ENCODE assay signal across 9 cellular contexts in the genomic region with DNA sequence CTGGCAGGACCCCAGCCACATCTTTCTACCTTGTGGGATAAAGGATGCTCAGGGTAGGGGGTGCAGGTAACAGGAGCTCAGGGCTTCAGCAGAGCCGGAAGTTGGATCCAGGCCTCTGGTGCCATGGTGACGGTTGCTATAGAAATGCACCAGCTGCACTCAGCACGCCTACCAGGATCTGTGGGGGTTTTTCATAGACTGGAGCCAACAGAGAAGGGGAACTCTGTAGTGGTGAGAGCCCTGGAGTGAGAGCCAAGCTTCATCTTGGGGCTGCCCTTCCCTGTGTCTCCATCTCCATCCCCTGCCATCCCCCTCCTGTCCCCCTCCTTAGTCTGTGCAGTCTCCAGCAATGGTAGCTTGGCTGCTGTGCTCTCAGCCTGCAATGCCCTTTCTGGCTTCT. TPM values are rescaled to one million over a fixed set of nuclear protein-coding genes. Genes with fewer than 3 reads are reported as not detected.
DNase-seq lines count a peak whose midpoint lies in the region; ATAC-seq, FAIRE-seq and TF ChIP-seq lines count a peak whose summit lies in the region.
"Had no signal": no experiment of that assay in that cellular context is flagged by ENCODE, and none has a peak within 500 bp of the region (broad histone marks: within the 10 kb centered on the region; RNA-seq: fewer than 3 reads in every experiment).

No MANE protein-coding gene starts in this region.

- no peaks in the 10 kb centered on the region for H3K27me3 Mint-ChIP-seq in Caco-2 (ENCODE audit: insufficient read depth, unreplicated experiment)

- no peak for TF ChIP-seq CTCF in Caco-2 (IDR thresholded peaks at IDR 0.05; ENCODE audit: insufficient read depth in 1 of 2, low read depth in 1 of 2, low read length in 1 of 2, severe bottlenecking in 1 of 2, unreplicated experiment in 1 of 2)
- TF ChIP-seq CTCF in GM12878 (IDR thresholded peaks at IDR 0.05 in 2 of 3, conservative IDR thresholded peaks at IDR 0.05 in 1 of 3; ENCODE audit: control insufficient read depth in 2 of 3, extremely low read depth in 1 of 3, insufficient read depth in 1 of 3, low read depth in 3 of 3, low read length in 3 of 3) = no peak
- no peak for TF ChIP-seq CTCF in right atrium auricular region (IDR thresholded peaks at IDR 0.05)
- no peak for TF ChIP-seq CTCF in osteoblast (IDR thresholded peaks at IDR 0.05; ENCODE audit: extremely low read depth, low read depth, low read length)

- H3K27ac ChIP-seq in GM12878 (ENCODE audit: control insufficient read depth, insufficient read depth) (no peak overlapping the region), right atrium auricular region (no peak overlapping the region), osteoblast (ENCODE audit: low read depth, low read length) (no peak overlapping the region)

- peaks cover 26% of the 10 kb centered on the region for H3K4me1 ChIP-seq in Caco-2
- peaks cover 12% of the 10 kb centered on the region for H3K4me1 ChIP-seq in GM12878 (ENCODE audit: control insufficient read depth, insufficient read depth, low read length)
- H3K4me1 ChIP-seq in right atrium auricular region = no peaks in the 10 kb centered on the region
- no peaks in the 10 kb centered on the region for H3K4me1 ChIP-seq in osteoblast (ENCODE audit: insufficient read depth, low read length)

- CTCF ChIA-PET in Caco-2 (lab: Charles Lee) = no interaction called here
- CTCF ChIA-PET in GM12878 (lab: Yijun Ruan, JAX) = interaction anchor here (0.8 to 1.8 kb wide), 5 partner anchors 12 to 28 kb away, joined by 3 to 7 read pairs (median 4); a partner anchor contains a TSS

- H3K4me3 Mint-ChIP-seq in Caco-2 (ENCODE audit: unreplicated experiment) = no peak overlapping the region

- no peak for TF ChIP-seq RAD21 in GM12878 (IDR thresholded peaks at IDR 0.05; ENCODE audit: insufficient read depth, low read depth, low read length)

- H2AFZ ChIP-seq in GM12878 (ENCODE audit: control insufficient read depth, low read depth, low read length) (no peak overlapping the region), osteoblast (ENCODE audit: low read length) (no peak overlapping the region)

- no peak overlapping the region for H3K4me3 ChIP-seq in Caco-2 (ENCODE audit: low read depth, low read length)
- no peak overlapping the region for H3K4me3 ChIP-seq in GM12878
- H3K4me3 ChIP-seq in right atrium auricular region = no peak overlapping the region
- H3K4me3 ChIP-seq in osteoblast (ENCODE audit: insufficient read depth, low read length) = no peak overlapping the region

- no peaks in the 10 kb centered on the region for H3K27me3 ChIP-seq in Caco-2 (replicated peaks; ENCODE audit: control insufficient read depth, insufficient read depth, low read length)
- H3K27me3 ChIP-seq in GM12878 (replicated peaks in 1 of 2; ENCODE audit: control insufficient read depth in 2 of 2, insufficient read depth in 2 of 2, low read length in 1 of 2) = no peaks in the 10 kb centered on the region
- no peaks in the 10 kb centered on the region for H3K27me3 ChIP-seq in right atrium auricular region
- H3K27me3 ChIP-seq in osteoblast (ENCODE audit: insufficient read depth, low read length) = no peaks in the 10 kb centered on the region

- DNase-seq in Caco-2 (no peak), NCI-H1092 (lab: John Stamatoyannopoulos, UW) (peak; percentile 75), GM12878 (ENCODE audit: low read depth, low spot score) (peak; percentile 44), renal cortical epithelial cell (ENCODE audit: low read depth) (peak; percentile 21), A172 (ENCODE audit: low spot score) (no peak), right atrium auricular region (ENCODE audit: low spot score) (no peak), osteoblast (ENCODE audit: insufficient read length, low spot score, missing footprints) (no peak)

- no TSS peak for BruUV-seq in Caco-2 (replicated peaks; lab: Mats Ljungman, UMichigan)
- no TSS peak for BruUV-seq in GM12878 (replicated peaks; lab: Mats Ljungman, UMichigan)

- POLR2A ChIA-PET in Caco-2 (lab: Charles Lee) (no interaction called here), GM12878 (lab: Charles Lee) (interaction anchor here (1.0 to 1.4 kb wide), 3 partner anchors 11 to 101 kb away, joined by 3 to 5 read pairs (median 4); no protein-coding TSS in a partner anchor)

- peaks cover 20% of the 10 kb centered on the region for H3K4me1 Mint-ChIP-seq in Caco-2 (ENCODE audit: low read depth, unreplicated experiment)

- intact Hi-C loops in Caco-2 (cut with micrococcal nuclease; ENCODE audit: unreplicated experiment) (no loop called here), GM12878 (cut with micrococcal nuclease; ENCODE audit: unreplicated experiment) (no loop called here)

- no peaks in the 10 kb centered on the region for H3K9me3 Mint-ChIP-seq in Caco-2 (ENCODE audit: unreplicated experiment)

- H3K9me3 ChIP-seq in Caco-2 (no peaks in the 10 kb centered on the region), GM12878 (replicated peaks; ENCODE audit: control insufficient read depth, insufficient read depth, low read length) (no peaks in the 10 kb centered on the region), right atrium auricular region (no peaks in the 10 kb centered on the region), osteoblast (ENCODE audit: low read depth, low read length) (no peaks in the 10 kb centered on the region)

- 0% methylated on average over 3 of the region's 3 CpGs for WGBS in GM12878 (ENCODE audit: insufficient coverage, insufficient replicate concordance, low lambda C conversion rate, missing lambda C conversion rate)

- peak overlapping the region; percentile 89 for H3K27ac Mint-ChIP-seq in Caco-2 (ENCODE audit: unreplicated experiment)

- H3K4me2 ChIP-seq in GM12878 (ENCODE audit: control insufficient read depth, insufficient read depth) (no peak overlapping the region), osteoblast (ENCODE audit: insufficient read depth, low read length) (no peak overlapping the region)

- in situ Hi-C loops in GM12878 (cut with MboI) = no loop called here

- SMC1A ChIA-PET in GM12878 (lab: Charles Lee; ENCODE audit: uncharacterized antibody, unreplicated experiment) = interaction anchor here (0.8 to 2.9 kb wide), 6 partner anchors 33 to 274 kb away, joined by 3 to 9 read pairs (median 4); no protein-coding TSS in a partner anchor

- FAIRE-seq in GM12878 (lab: Jason Lieb, UNC) = peak; percentile 65
- FAIRE-seq: keratinocyte had no signal

- H3K79me2 ChIP-seq in GM12878 (ENCODE audit: control insufficient read depth, insufficient read depth, low read length) (no peaks in the 10 kb centered on the region), osteoblast (ENCODE audit: insufficient read depth, low read length) (no peaks in the 10 kb centered on the region)

- no peak for TF ChIP-seq EP300 in GM12878 (IDR thresholded peaks at IDR 0.05; ENCODE audit: borderline replicate concordance in 1 of 2, control insufficient read depth in 1 of 2, low read depth in 2 of 2, low read length in 2 of 2)

- TF ChIP-seq POLR2A in GM12878 (IDR thresholded peaks at IDR 0.05; ENCODE audit: low read depth, low read length) = no peak

- RAD21 ChIA-PET in GM12878 (lab: Charles Lee; ENCODE audit: unreplicated experiment) = interaction anchor here (0.8 to 2.4 kb wide), 6 partner anchors 11 to 241 kb away, joined by 3 to 11 read pairs (median 4); a partner anchor contains a TSS

- no peaks in the 10 kb centered on the region for H4K20me1 ChIP-seq in GM12878 (ENCODE audit: control insufficient read depth, insufficient read depth)
- H4K20me1 ChIP-seq in osteoblast (ENCODE audit: insufficient read depth, low read length) = no peaks in the 10 kb centered on the region

- no peak overlapping the region for H3K9ac ChIP-seq in GM12878 (ENCODE audit: control insufficient read depth, insufficient read depth, low read length)

- H3K36me3 Mint-ChIP-seq in Caco-2 (ENCODE audit: insufficient read depth, unreplicated experiment) = no peaks in the 10 kb centered on the region

- H3K36me3 ChIP-seq in Caco-2 (ENCODE audit: control insufficient read depth, insufficient read depth, low read length) = no peaks in the 10 kb centered on the region
- H3K36me3 ChIP-seq in GM12878 (ENCODE audit: control insufficient read depth in 2 of 2, insufficient read depth in 2 of 2, low read length in 1 of 2) = no peaks in the 10 kb centered on the region
- no peaks in the 10 kb centered on the region for H3K36me3 ChIP-seq in right atrium auricular region
- H3K36me3 ChIP-seq in osteoblast (ENCODE audit: insufficient read depth, low read length) = no peaks in the 10 kb centered on the region

- peak; percentile 93 for ATAC-seq in GM21390 (IDR thresholded peaks at IDR 0.05; ENCODE audit: unreplicated experiment)
- ATAC-seq in GM12878 = peak; percentile 96

TF ChIP-seq in GM12878, 131 proteins besides CTCF, POLR2A, EP300 and RAD21 (continues in another document):
- TF ChIP-seq MTA3 (IDR thresholded peaks at IDR 0.05; ENCODE audit: borderline replicate concordance, low read length) = no peak
- TF ChIP-seq RFX5 (IDR thresholded peaks at IDR 0.05; ENCODE audit: low read depth, low read length) = 0 out of 2 replicates have a peak, but pooled peaks have one; percentile 17
- no peak for TF ChIP-seq JUND (IDR thresholded peaks at IDR 0.05; ENCODE audit: low read depth, low read length)
- TF ChIP-seq POU2F2 (IDR thresholded peaks at IDR 0.05; ENCODE audit: borderline replicate concordance, low read depth, low read length) = 0 out of 3 replicates have a peak, but pooled peaks have one; percentile 1
- TF ChIP-seq BHLHE40 (IDR thresholded peaks at IDR 0.05; ENCODE audit: borderline replicate concordance in 1 of 2, low read depth in 2 of 2, low read length in 1 of 2) = peak in 1 of 2 experiments; percentile 55; a peak in 2 of 4 replicates

RNA-seq across cellular contexts. Expression of a gene that starts 27.5 kb away (rescaled TPM):
- total RNA-seq in Caco-2 (2022) (111 and 120 TPM in 2 replicates), GM12878 (2014; rRNA removed) (25.0 and 26.7 TPM in 2 replicates), GM12878 (2014; rRNA removed; fragmentation: Illumina TruSeq; extraction: Trizol) (25.2 and 25.5 TPM in 2 replicates), GM12878 (2021) (26.9 and 30.5 TPM in 2 replicates), renal cortical epithelial cell (41.7 and 44.1 TPM in 2 replicates), right atrium auricular region (10 to 100 TPM; 36.9 to 43.2 TPM), osteoblast (90.5 and 91.6 TPM in 2 replicates)
- total RNA-seq in GM12878 (2013; cell fraction: nucleolus; rRNA removed) = 51.9 and 56.6 TPM in 2 replicates
- 13.7 TPM for polyA plus RNA-seq in GM12878 (2011; ENCODE audit: low read depth)
- polyA plus RNA-seq in GM12878 (2011; rRNA removed) (35.7 and 39.4 TPM in 2 replicates), GM12878 (2014; fragmentation: Illumina TruSeq; extraction: Trizol) (28.7 and 38.2 TPM in 2 replicates), GM12878 (2014; fragmentation: Nextera tagmentation; extraction: Ambion mirVana) (10 to 100 TPM; 14.1 to 20.6 TPM), GM12878 (2014; rRNA removed) (32.9 and 35.8 TPM in 2 replicates), GM12878 (2016; fragmentation: Nextera tagmentation; extraction: Ambion mirVana) (10 to 100 TPM; 30.7 to 31.7 TPM)
- 20.4 and 20.9 TPM in 2 replicates for polyA plus RNA-seq in GM12878 (2011; cell fraction: cytosol; rRNA removed)
- polyA plus RNA-seq in GM12878 (2011; cell fraction: nucleus; rRNA removed) = 85.4 and 99.5 TPM in 2 replicates
- 17.4 and 26.1 TPM in 2 replicates for polyA plus RNA-seq in GM12878 (2012)
- polyA minus RNA-seq in GM12878 (2011; rRNA and poly(A)+ RNA removed) = 27.9 and 36.5 TPM in 2 replicates
- 6.8 and 7.6 TPM in 2 replicates for polyA minus RNA-seq in GM12878 (2011; cell fraction: cytosol; rRNA and poly(A)+ RNA removed)
- polyA minus RNA-seq in GM12878 (2011; cell fraction: nucleus; rRNA and poly(A)+ RNA removed) = 19.7 and 22.8 TPM in 2 replicates
- 80.6 and 83.8 TPM in 2 replicates for total RNA-seq in A172 (2014; rRNA removed; shearing (Covaris generic))

Comparison
In these comparisons a context has a peak if more than half of its experiments do, and no peak if none do; other contexts are left out.
1. DNase-seq: peak in NCI-H1092 (single experiment), GM12878 (single experiment) and renal cortical epithelial cell (single experiment); none in Caco-2 (0 of 2), A172 (single experiment), right atrium auricular region (single experiment) and osteoblast (single experiment).